Comparison of ENCODE assay signal across 1 cellular context in genomic region chr15:74616020-74616939, GRCh38.
TF ChIP-seq lines count a peak whose summit lies in the region.

No MANE protein-coding gene starts in this region.

TF ChIP-seq in HepG2, 621 proteins besides CTCF, POLR2A, EP300 and RAD21 (continued from another document and continues in another):
- no peak for TF ChIP-seq NFAT5 (CRISPR knock-in tag; IDR thresholded peaks at IDR 0.05)
- TF ChIP-seq FOXP1 (IDR thresholded peaks at IDR 0.05): no peak
- TF ChIP-seq FOXP1 (CRISPR knock-in tag; IDR thresholded peaks at IDR 0.05): no peak
- no peak for TF ChIP-seq ZNF770 (CRISPR knock-in tag; IDR thresholded peaks at IDR 0.05)
- no peak for TF ChIP-seq CENPT (CRISPR knock-in tag; IDR thresholded peaks at IDR 0.05; ENCODE audit: low read depth)
- peak; percentile 39; the same call in 1 of the 2 replicates for TF ChIP-seq HIVEP1 (CRISPR knock-in tag; IDR thresholded peaks at IDR 0.05)
- TF ChIP-seq NONO (IDR thresholded peaks at IDR 0.05): no peak
- TF ChIP-seq NONO (CRISPR knock-in tag; conservative IDR thresholded peaks at IDR 0.05): no peak
- TF ChIP-seq PAWR (CRISPR knock-in tag; IDR thresholded peaks at IDR 0.05; ENCODE audit: borderline replicate concordance): no peak
- TF ChIP-seq TARDBP (CRISPR knock-in tag; IDR thresholded peaks at IDR 0.05): no peak
- no peak for TF ChIP-seq TCF7 (IDR thresholded peaks at IDR 0.05; ENCODE audit: low read depth)
- no peak for TF ChIP-seq ZFP41 (CRISPR knock-in tag; IDR thresholded peaks at IDR 0.05; ENCODE audit: borderline replicate concordance)
- no peak for TF ChIP-seq SOX13 (IDR thresholded peaks at IDR 0.05)
- TF ChIP-seq SOX13 (CRISPR knock-in tag; conservative IDR thresholded peaks at IDR 0.05 in 1 of 2, IDR thresholded peaks at IDR 0.05 in 1 of 2): no peak
- no peak for TF ChIP-seq SP4 (CRISPR knock-in tag; IDR thresholded peaks at IDR 0.05)
- TF ChIP-seq HOXA5 (CRISPR knock-in tag; IDR thresholded peaks at IDR 0.05): peak; percentile 36; the same call in 1 of the 2 replicates
- peak; percentile 11; the same call in 1 of the 2 replicates for TF ChIP-seq PHF21A (CRISPR knock-in tag; IDR thresholded peaks at IDR 0.05)
- TF ChIP-seq FOXC1 (CRISPR knock-in tag; IDR thresholded peaks at IDR 0.05; ENCODE audit: borderline replicate concordance): peak; percentile 21; the same call in 1 of the 2 replicates
- TF ChIP-seq ZZZ3 (CRISPR knock-in tag; IDR thresholded peaks at IDR 0.05; ENCODE audit: borderline replicate concordance): no peak
- TF ChIP-seq ZFX (CRISPR knock-in tag; IDR thresholded peaks at IDR 0.05; ENCODE audit: low read depth): peak; percentile 76
- TF ChIP-seq HHEX (CRISPR knock-in tag; IDR thresholded peaks at IDR 0.05): no peak
- TF ChIP-seq ATF7 (IDR thresholded peaks at IDR 0.05): no peak
- TF ChIP-seq ATF7 (CRISPR knock-in tag; IDR thresholded peaks at IDR 0.05): no peak
- no peak for TF ChIP-seq ZNF605 (CRISPR knock-in tag; IDR thresholded peaks at IDR 0.05)
- no peak for TF ChIP-seq KLF9 (CRISPR knock-in tag; IDR thresholded peaks at IDR 0.05; ENCODE audit: low read depth)
- TF ChIP-seq IKZF5 (CRISPR knock-in tag; IDR thresholded peaks at IDR 0.05): peak; percentile 10; the same call in 1 of the 2 replicates
- TF ChIP-seq GPBP1L1 (CRISPR knock-in tag; IDR thresholded peaks at IDR 0.05): no peak
- TF ChIP-seq ZNF878 (CRISPR knock-in tag; IDR thresholded peaks at IDR 0.05): no peak
- no peak for TF ChIP-seq NCOR1 (IDR thresholded peaks at IDR 0.05; ENCODE audit: borderline replicate concordance, low read length)
- no peak for TF ChIP-seq ZNF629 (CRISPR knock-in tag; conservative IDR thresholded peaks at IDR 0.05)
- TF ChIP-seq CEBPB (IDR thresholded peaks at IDR 0.05; ENCODE audit: borderline replicate concordance, low read depth, low read length): no peak
- no peak for TF ChIP-seq PHF5A (CRISPR knock-in tag; IDR thresholded peaks at IDR 0.05; ENCODE audit: low read depth, unreplicated experiment)
- TF ChIP-seq, protein P1, sequence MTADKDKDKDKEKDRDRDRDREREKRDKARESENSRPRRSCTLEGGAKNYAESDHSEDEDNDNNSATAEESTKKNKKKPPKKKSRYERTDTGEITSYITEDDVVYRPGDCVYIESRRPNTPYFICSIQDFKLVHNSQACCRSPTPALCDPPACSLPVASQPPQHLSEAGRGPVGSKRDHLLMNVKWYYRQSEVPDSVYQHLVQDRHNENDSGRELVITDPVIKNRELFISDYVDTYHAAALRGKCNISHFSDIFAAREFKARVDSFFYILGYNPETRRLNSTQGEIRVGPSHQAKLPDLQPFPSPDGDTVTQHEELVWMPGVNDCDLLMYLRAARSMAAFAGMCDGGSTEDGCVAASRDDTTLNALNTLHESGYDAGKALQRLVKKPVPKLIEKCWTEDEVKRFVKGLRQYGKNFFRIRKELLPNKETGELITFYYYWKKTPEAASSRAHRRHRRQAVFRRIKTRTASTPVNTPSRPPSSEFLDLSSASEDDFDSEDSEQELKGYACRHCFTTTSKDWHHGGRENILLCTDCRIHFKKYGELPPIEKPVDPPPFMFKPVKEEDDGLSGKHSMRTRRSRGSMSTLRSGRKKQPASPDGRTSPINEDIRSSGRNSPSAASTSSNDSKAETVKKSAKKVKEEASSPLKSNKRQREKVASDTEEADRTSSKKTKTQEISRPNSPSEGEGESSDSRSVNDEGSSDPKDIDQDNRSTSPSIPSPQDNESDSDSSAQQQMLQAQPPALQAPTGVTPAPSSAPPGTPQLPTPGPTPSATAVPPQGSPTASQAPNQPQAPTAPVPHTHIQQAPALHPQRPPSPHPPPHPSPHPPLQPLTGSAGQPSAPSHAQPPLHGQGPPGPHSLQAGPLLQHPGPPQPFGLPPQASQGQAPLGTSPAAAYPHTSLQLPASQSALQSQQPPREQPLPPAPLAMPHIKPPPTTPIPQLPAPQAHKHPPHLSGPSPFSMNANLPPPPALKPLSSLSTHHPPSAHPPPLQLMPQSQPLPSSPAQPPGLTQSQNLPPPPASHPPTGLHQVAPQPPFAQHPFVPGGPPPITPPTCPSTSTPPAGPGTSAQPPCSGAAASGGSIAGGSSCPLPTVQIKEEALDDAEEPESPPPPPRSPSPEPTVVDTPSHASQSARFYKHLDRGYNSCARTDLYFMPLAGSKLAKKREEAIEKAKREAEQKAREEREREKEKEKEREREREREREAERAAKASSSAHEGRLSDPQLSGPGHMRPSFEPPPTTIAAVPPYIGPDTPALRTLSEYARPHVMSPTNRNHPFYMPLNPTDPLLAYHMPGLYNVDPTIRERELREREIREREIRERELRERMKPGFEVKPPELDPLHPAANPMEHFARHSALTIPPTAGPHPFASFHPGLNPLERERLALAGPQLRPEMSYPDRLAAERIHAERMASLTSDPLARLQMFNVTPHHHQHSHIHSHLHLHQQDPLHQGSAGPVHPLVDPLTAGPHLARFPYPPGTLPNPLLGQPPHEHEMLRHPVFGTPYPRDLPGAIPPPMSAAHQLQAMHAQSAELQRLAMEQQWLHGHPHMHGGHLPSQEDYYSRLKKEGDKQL (CRISPR knock-in tag; IDR thresholded peaks at IDR 0.05; ENCODE audit: low read depth): no peak
- no peak; the same call in 1 of the 2 replicates for TF ChIP-seq REL (CRISPR knock-in tag; conservative IDR thresholded peaks at IDR 0.05)
- TF ChIP-seq, protein P2, sequence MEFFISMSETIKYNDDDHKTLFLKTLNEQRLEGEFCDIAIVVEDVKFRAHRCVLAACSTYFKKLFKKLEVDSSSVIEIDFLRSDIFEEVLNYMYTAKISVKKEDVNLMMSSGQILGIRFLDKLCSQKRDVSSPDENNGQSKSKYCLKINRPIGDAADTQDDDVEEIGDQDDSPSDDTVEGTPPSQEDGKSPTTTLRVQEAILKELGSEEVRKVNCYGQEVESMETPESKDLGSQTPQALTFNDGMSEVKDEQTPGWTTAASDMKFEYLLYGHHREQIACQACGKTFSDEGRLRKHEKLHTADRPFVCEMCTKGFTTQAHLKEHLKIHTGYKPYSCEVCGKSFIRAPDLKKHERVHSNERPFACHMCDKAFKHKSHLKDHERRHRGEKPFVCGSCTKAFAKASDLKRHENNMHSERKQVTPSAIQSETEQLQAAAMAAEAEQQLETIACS (CRISPR knock-in tag; IDR thresholded peaks at IDR 0.05): no peak
- TF ChIP-seq THAP7 (CRISPR knock-in tag; IDR thresholded peaks at IDR 0.05): no peak
- TF ChIP-seq, protein P3, sequence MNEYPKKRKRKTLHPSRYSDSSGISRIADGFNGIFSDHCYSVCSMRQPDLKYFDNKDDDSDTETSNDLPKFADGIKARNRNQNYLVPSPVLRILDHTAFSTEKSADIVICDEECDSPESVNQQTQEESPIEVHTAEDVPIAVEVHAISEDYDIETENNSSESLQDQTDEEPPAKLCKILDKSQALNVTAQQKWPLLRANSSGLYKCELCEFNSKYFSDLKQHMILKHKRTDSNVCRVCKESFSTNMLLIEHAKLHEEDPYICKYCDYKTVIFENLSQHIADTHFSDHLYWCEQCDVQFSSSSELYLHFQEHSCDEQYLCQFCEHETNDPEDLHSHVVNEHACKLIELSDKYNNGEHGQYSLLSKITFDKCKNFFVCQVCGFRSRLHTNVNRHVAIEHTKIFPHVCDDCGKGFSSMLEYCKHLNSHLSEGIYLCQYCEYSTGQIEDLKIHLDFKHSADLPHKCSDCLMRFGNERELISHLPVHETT (CRISPR knock-in tag; conservative IDR thresholded peaks at IDR 0.05): no peak
- TF ChIP-seq NR2F1 (CRISPR knock-in tag; IDR thresholded peaks at IDR 0.05): peak in 1 of 2 experiments; percentile 45; a peak in 1 of 4 replicates
- TF ChIP-seq ZNF670 (CRISPR knock-in tag; IDR thresholded peaks at IDR 0.05; ENCODE audit: borderline replicate concordance): peak; percentile 5; the same call in 1 of the 2 replicates
- TF ChIP-seq ZNF331 (CRISPR knock-in tag; IDR thresholded peaks at IDR 0.05): no peak
- no peak for TF ChIP-seq FOXK2 (IDR thresholded peaks at IDR 0.05)
- TF ChIP-seq SNAPC2 (CRISPR knock-in tag; IDR thresholded peaks at IDR 0.05): no peak
- TF ChIP-seq HES4 (CRISPR knock-in tag; IDR thresholded peaks at IDR 0.05; ENCODE audit: borderline replicate concordance): no peak
- TF ChIP-seq NCOA2 (CRISPR knock-in tag; IDR thresholded peaks at IDR 0.05): no peak
- TF ChIP-seq KDM5A (IDR thresholded peaks at IDR 0.05; ENCODE audit: borderline replicate concordance, low read length): peak; percentile 64
- TF ChIP-seq NR2C2 (CRISPR knock-in tag; IDR thresholded peaks at IDR 0.05; ENCODE audit: borderline replicate concordance): peak; percentile 96
- no peak for TF ChIP-seq ZNF616 (CRISPR knock-in tag; IDR thresholded peaks at IDR 0.05; ENCODE audit: low read depth)
- TF ChIP-seq ZNF431 (CRISPR knock-in tag; IDR thresholded peaks at IDR 0.05; ENCODE audit: borderline replicate concordance, low read depth): no peak
- TF ChIP-seq IKZF4 (CRISPR knock-in tag; IDR thresholded peaks at IDR 0.05; ENCODE audit: borderline replicate concordance, low read depth, not compliant biosample characterization): no peak
- no peak for TF ChIP-seq SALL1 (CRISPR knock-in tag; IDR thresholded peaks at IDR 0.05)
- TF ChIP-seq, protein P4, sequence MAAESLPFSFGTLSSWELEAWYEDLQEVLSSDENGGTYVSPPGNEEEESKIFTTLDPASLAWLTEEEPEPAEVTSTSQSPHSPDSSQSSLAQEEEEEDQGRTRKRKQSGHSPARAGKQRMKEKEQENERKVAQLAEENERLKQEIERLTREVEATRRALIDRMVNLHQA (CRISPR knock-in tag; IDR thresholded peaks at IDR 0.05): no peak
- TF ChIP-seq ZSCAN31 (CRISPR knock-in tag; IDR thresholded peaks at IDR 0.05; ENCODE audit: low read depth): 0 out of 2 replicates have a peak, but pooled peaks have one; percentile 59
